8 cellular contexts compared by ENCODE assay signal in the genomic region with DNA sequence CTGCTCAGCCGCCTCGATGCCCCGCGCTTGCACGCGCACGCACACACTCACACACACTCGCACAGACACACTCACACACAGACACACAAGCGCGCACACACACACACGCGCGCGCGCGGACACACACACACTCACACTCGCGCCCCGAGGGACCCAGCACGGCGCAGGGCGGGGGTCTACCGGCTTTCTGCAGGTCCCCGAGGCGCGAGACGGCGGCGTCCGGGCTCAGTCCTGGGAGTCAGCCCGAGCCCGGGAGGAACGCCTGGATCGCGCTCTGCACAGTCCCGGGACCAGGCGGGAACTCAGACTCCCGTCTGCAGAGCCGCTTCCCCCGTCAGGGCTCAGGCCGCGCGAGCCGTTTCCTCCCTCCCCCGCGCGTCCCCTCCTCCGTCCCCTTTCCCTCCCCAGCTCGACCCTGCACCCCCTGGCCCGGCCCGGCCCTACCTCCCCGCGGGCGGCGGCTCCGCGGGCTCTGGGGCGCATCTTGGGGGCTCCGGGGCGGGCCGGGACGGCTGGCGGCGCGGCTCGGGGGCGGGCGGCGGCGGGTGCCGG. TPM values are rescaled to one million over a fixed set of nuclear protein-coding genes. Genes with fewer than 3 reads are reported as not detected.
DNase-seq lines count a peak whose midpoint lies in the region; ATAC-seq and TF ChIP-seq lines count a peak whose summit lies in the region.

No MANE protein-coding gene starts in this region.

- H3K27me3 ChIP-seq in CD4-positive, CD25-positive, alpha-beta regulatory T cell (ENCODE audit: control insufficient read depth, insufficient read depth, low read length) = peaks cover 21% of the 10 kb centered on the region
- H3K27me3 ChIP-seq in ascending aorta (peaks cover 6% of the 10 kb centered on the region), gastrocnemius medialis (peaks cover 18 to 43% (median 25%) of the 10 kb centered on the region in 3 donors)

- peak in 1 of 3 donors; percentile 8 for DNase-seq in CD4-positive, CD25-positive, alpha-beta regulatory T cell
- DNase-seq in ascending aorta (ENCODE audit: low spot score in 2 of 2) = no peak
- DNase-seq in gastrocnemius medialis = no peak
- DNase-seq in SW 1271 (lab: John Stamatoyannopoulos, UW) = no peak

- peaks cover 65% of the 10 kb centered on the region for H3K27me3 Mint-ChIP-seq in CD4-positive, CD25-positive, alpha-beta regulatory T cell

- H3K27ac ChIP-seq in CD4-positive, CD25-positive, alpha-beta regulatory T cell (ENCODE audit: insufficient read depth, low read length, poor library complexity, severe bottlenecking) = no peak overlapping the region
- H3K27ac ChIP-seq in ascending aorta (no peak overlapping the region), gastrocnemius medialis (peak overlapping the region; percentile 39 to 83 (median 78))

- no peaks in the 10 kb centered on the region for H3K9me3 ChIP-seq in CD4-positive, CD25-positive, alpha-beta regulatory T cell (ENCODE audit: control insufficient read depth in 2 of 2, low read length in 2 of 2)
- H3K9me3 ChIP-seq in ascending aorta = no peaks in the 10 kb centered on the region
- H3K9me3 ChIP-seq in gastrocnemius medialis = no peaks in the 10 kb centered on the region

- peaks cover 4% of the 10 kb centered on the region for H3K36me3 Mint-ChIP-seq in CD4-positive, CD25-positive, alpha-beta regulatory T cell

- no peak overlapping the region for H3K4me3 ChIP-seq in CD4-positive, CD25-positive, alpha-beta regulatory T cell (ENCODE audit: low read depth, low read length)
- peak overlapping the region; percentile 55 to 72 for H3K4me3 ChIP-seq in ascending aorta
- H3K4me3 ChIP-seq in iPS-11a (ENCODE audit: low read depth, low read length) = peak overlapping the region; percentile 63
- H3K4me3 ChIP-seq in gastrocnemius medialis = peak overlapping the region; percentile 45 to 66 (median 59)

- peak in 1 of 2 donors; percentile 23 for ATAC-seq in CD4-positive, CD25-positive, alpha-beta regulatory T cell (ENCODE audit: low read depth in 2 of 2)
- ATAC-seq in HG03432 (IDR thresholded peaks at IDR 0.05; ENCODE audit: unreplicated experiment) (peak; percentile 34), gastrocnemius medialis (peak; percentile 25 to 34), HG03196 (IDR thresholded peaks at IDR 0.05; ENCODE audit: unreplicated experiment) (no peak), HG03439 (IDR thresholded peaks at IDR 0.05; ENCODE audit: unreplicated experiment) (no peak)

- H3K4me1 Mint-ChIP-seq in CD4-positive, CD25-positive, alpha-beta regulatory T cell = peaks cover 0 to 21% (median 5%) of the 10 kb centered on the region in 4 donors

- no peak overlapping the region for H3K27ac Mint-ChIP-seq in CD4-positive, CD25-positive, alpha-beta regulatory T cell

- no peaks in the 10 kb centered on the region for H3K36me3 ChIP-seq in CD4-positive, CD25-positive, alpha-beta regulatory T cell (ENCODE audit: control insufficient read depth, insufficient read depth, low read length)
- H3K36me3 ChIP-seq in ascending aorta (no peaks in the 10 kb centered on the region), gastrocnemius medialis (no peaks in the 10 kb centered on the region)

- TF ChIP-seq CTCF in ascending aorta (IDR thresholded peaks at IDR 0.05) = no peak
- TF ChIP-seq CTCF in gastrocnemius medialis (IDR thresholded peaks at IDR 0.05 in 4 of 5, conservative IDR thresholded peaks at IDR 0.05 in 1 of 5) = no peak

- no peak for TF ChIP-seq POLR2A in gastrocnemius medialis (IDR thresholded peaks at IDR 0.05)

- H3K9me3 Mint-ChIP-seq in CD4-positive, CD25-positive, alpha-beta regulatory T cell = peaks cover 0 to 3% (median 0%) of the 10 kb centered on the region in 7 donors

- H3K4me3 Mint-ChIP-seq in CD4-positive, CD25-positive, alpha-beta regulatory T cell = peak overlapping the region in 3 of 4 donors; percentile 17 to 87 (median 85)

- H3K4me1 ChIP-seq in CD4-positive, CD25-positive, alpha-beta regulatory T cell (ENCODE audit: control insufficient read depth, insufficient read depth, low read length, poor library complexity, severe bottlenecking) = peaks cover 14% of the 10 kb centered on the region
- H3K4me1 ChIP-seq in ascending aorta (peaks cover 4 to 6% of the 10 kb centered on the region in 2 donors), gastrocnemius medialis (peaks cover 12 to 13% of the 10 kb centered on the region in 2 donors)

- in situ Hi-C loops in gastrocnemius medialis (cut with MboI; ENCODE audit: low sequenced_read_pairs in 4 of 4) = no loop called here

- intact Hi-C loops in ascending aorta (cut with DNase I) (no loop called here), gastrocnemius medialis (cut with DNase I; ENCODE audit: low total_unique reads) (loop anchor here (5.0 kb wide), 1 partner anchor 98 kb away; no protein-coding TSS in a partner anchor)

RNA-seq across cellular contexts. Expression of gene DENND2A, which starts 0.5 kb away (rescaled TPM):
- total RNA-seq in CD4-positive, CD25-positive, alpha-beta regulatory T cell = not detected
- not detected for polyA plus RNA-seq in CD4-positive, CD25-positive, alpha-beta regulatory T cell
- 7.5 TPM for total RNA-seq in ascending aorta
- 1 to 10 TPM in 3 of 4 donors, under 1 TPM in 1; 0.73 to 2.6 (median 1.6) TPM for total RNA-seq in gastrocnemius medialis

RNA-seq across cellular contexts. Expression of gene ADCK2, which starts 32.6 kb away (rescaled TPM):
- total RNA-seq in CD4-positive, CD25-positive, alpha-beta regulatory T cell = 14.3 TPM
- 10 to 100 TPM; 29.9 to 35.2 (median 32.1) TPM for polyA plus RNA-seq in CD4-positive, CD25-positive, alpha-beta regulatory T cell
- total RNA-seq in ascending aorta (46.1 TPM), gastrocnemius medialis (10 to 100 TPM; 19.7 to 27.2 (median 23.3) TPM)

RNA-seq across cellular contexts. Expression of gene NDUFB2, which starts 56.4 kb away (rescaled TPM):
- total RNA-seq in CD4-positive, CD25-positive, alpha-beta regulatory T cell = 91.5 TPM
- polyA plus RNA-seq in CD4-positive, CD25-positive, alpha-beta regulatory T cell = 100 to 1,000 TPM; 388 to 529 (median 432) TPM
- 35.9 TPM for total RNA-seq in ascending aorta
- total RNA-seq in gastrocnemius medialis = 100 to 1,000 TPM; 449 to 793 (median 538) TPM

Comparison
In these comparisons a context has a peak if more than half of its experiments do, and no peak if none do; other contexts are left out.
1. ATAC-seq: peak in HG03432 (single experiment) and gastrocnemius medialis (2 of 2); none in HG03196 (single experiment) and HG03439 (single experiment).
2. H3K27ac ChIP-seq: peak in gastrocnemius medialis (4 of 4); none in CD4-positive, CD25-positive, alpha-beta regulatory T cell (single experiment) and ascending aorta (0 of 2).